ENCODE assay signal across 8 cellular contexts in genomic region chr19:47600246-47601179, GRCh38. TPM values are rescaled to one million over a fixed set of nuclear protein-coding genes. Genes with fewer than 3 reads are reported as not detected.
DNase-seq lines count a peak whose midpoint lies in the region; ATAC-seq, FAIRE-seq and TF ChIP-seq lines count a peak whose summit lies in the region.

No MANE protein-coding gene starts in this region.

- H3K9me3 ChIP-seq in HepG2 (ENCODE audit: low read length): no peaks in the 10 kb centered on the region

- in situ Hi-C loops in HepG2 (cut with HindIII; ENCODE audit: extremely low pct_ligation_motif_present, low pct_unique_long_range_greater_than_20kb): loop anchor here (10.0 kb wide), 1 partner anchor 94 kb away; no protein-coding TSS in a partner anchor

- 0 out of 5 replicates have a peak, but pooled peaks cover 1 to 12% of the 10 kb centered on the region in 2 experiments for H3K27me3 ChIP-seq in HepG2 (ENCODE audit: control insufficient read depth in 1 of 2, insufficient read depth in 2 of 2, low read length in 2 of 2)

- peaks cover 40% of the 10 kb centered on the region for H3K4me1 ChIP-seq in HepG2 (ENCODE audit: insufficient read depth, low read length)

- peak overlapping the region; percentile 83 for H3K4me2 ChIP-seq in HepG2 (ENCODE audit: low read depth, low read length)

- 0 out of 2 replicates have a peak, but pooled peaks have one; percentile 38 for TF ChIP-seq RAD21 in HepG2 (CRISPR knock-in tag; IDR thresholded peaks at IDR 0.05)

- intact Hi-C loops in CD14-positive monocyte (cut with micrococcal nuclease): loop anchor here (1.0 kb wide), 3 partner anchors 8 to 85 kb away; partner anchors contain the start of genes BICRA (in 1 of the 2) and NAPA (in 1 of the 2)
- intact Hi-C loops in HepG2 (cut with micrococcal nuclease; ENCODE audit: unreplicated experiment): no loop called here

- H3K4me3 Mint-ChIP-seq in CD14-positive monocyte: peak overlapping the region; percentile 79 to 88

- no peaks in the 10 kb centered on the region for H3K36me3 Mint-ChIP-seq in CD14-positive monocyte

- 4% methylated on average over 33 of the region's 77 CpGs for WGBS in HepG2 (ENCODE audit: low lambda C conversion rate)

- no peaks in the 10 kb centered on the region for H4K20me1 ChIP-seq in HepG2 (ENCODE audit: insufficient read depth, low read length)

- peaks cover 64% of the 10 kb centered on the region for H3K4me1 Mint-ChIP-seq in CD14-positive monocyte

- CTCF ChIA-PET in HepG2 (lab: Yijun Ruan, JAX; ENCODE audit: low intra/inter-chr PET ratio, low total read pairs): no interaction called here

- peak overlapping the region; percentile 65 to 77 (median 68) for H3K4me3 ChIP-seq in HepG2 (replicated peaks in 1 of 3; ENCODE audit: insufficient read depth in 1 of 3, low read depth in 2 of 3, low read length in 3 of 3)

- TF ChIP-seq POLR2A in HepG2 (IDR thresholded peaks at IDR 0.05; ENCODE audit: insufficient read depth in 1 of 2, low read depth in 2 of 2, low read length in 2 of 2): peak; percentile 71 to 82

- H3K79me2 ChIP-seq in HepG2 (ENCODE audit: insufficient read depth, low read length): no peaks in the 10 kb centered on the region

- no peaks in the 10 kb centered on the region for H3K36me3 ChIP-seq in HepG2 (replicated peaks in 1 of 2; ENCODE audit: control insufficient read depth in 1 of 2, insufficient read depth in 2 of 2, low read length in 2 of 2)

- DNase-seq in CD14-positive monocyte (ENCODE audit: low spot score) (peak; percentile 99), NCI-H748 (lab: John Stamatoyannopoulos, UW; ENCODE audit: unreplicated experiment) (peak; percentile 100), dermis blood vessel endothelial cell (peak; percentile 99), HepG2 (ENCODE audit: low spot score) (peak; percentile 97)
- DNase-seq in activated CD4-positive, alpha-beta T cell treated with anti-CD3 and anti-CD28 coated beads, Interleukin-2, amount 50 U/mL, for 24 hours (ENCODE audit: low read depth in 1 of 2, low spot score in 1 of 2): peak; percentile 93 to 99
- peak; percentile 98 to 99 for DNase-seq in stimulated activated CD4-positive, alpha-beta T cell treated with anti-CD3 and anti-CD28 coated beads, Interleukin-2, amount 100 ng/mL, for 48 hours

- FAIRE-seq in HepG2 (lab: Jason Lieb, UNC): peak; percentile 94

- peak; percentile 96 for ATAC-seq in GM19395 (IDR thresholded peaks at IDR 0.05; ENCODE audit: unreplicated experiment)
- ATAC-seq in HG03558 (IDR thresholded peaks at IDR 0.05; ENCODE audit: extremely low read depth, unreplicated experiment): peak; percentile 87
- ATAC-seq in HepG2: peak; percentile 92

- H2AFZ ChIP-seq in HepG2 (ENCODE audit: low read length): peak overlapping the region; percentile 43

- peak overlapping the region; percentile 75 for H3K27ac ChIP-seq in HepG2 (ENCODE audit: extremely low read length, insufficient read depth, low read length)

- BruUV-seq in HepG2 (replicated peaks; lab: Mats Ljungman, UMichigan): TSS peak; percentile 93

- peak overlapping the region; percentile 79 to 96 (median 90) for H3K27ac Mint-ChIP-seq in CD14-positive monocyte

- peaks cover 1 to 20% (median 19%) of the 10 kb centered on the region in 3 donors for H3K27me3 Mint-ChIP-seq in CD14-positive monocyte (ENCODE audit: low read depth in 3 of 3)

- peak overlapping the region; percentile 66 for H3K9ac ChIP-seq in HepG2 (ENCODE audit: insufficient read depth, low read depth, low read length)

- POLR2A ChIA-PET in HepG2 (lab: Yijun Ruan, JAX): interaction anchor here (1.0 to 2.9 kb wide), 4 partner anchors 8 to 80 kb away, joined by 3 to 25 read pairs (median 10); partner anchors contain the start of gene BICRA

- H3K9me3 Mint-ChIP-seq in CD14-positive monocyte: peaks cover 0 to 4% (median 0%) of the 10 kb centered on the region in 7 donors

- TF ChIP-seq EP300 in HepG2 (IDR thresholded peaks at IDR 0.05; ENCODE audit: low read depth in 2 of 2, low read length in 2 of 2): no peak
- no peak for TF ChIP-seq EP300 in HepG2 (CRISPR knock-in tag; IDR thresholded peaks at IDR 0.05; ENCODE audit: borderline replicate concordance)

- no peak for TF ChIP-seq CTCF in CD14-positive monocyte (IDR thresholded peaks at IDR 0.05)
- no peak; the same call in 1 of the 2 replicates for TF ChIP-seq CTCF in HepG2 (CRISPR knock-in tag; IDR thresholded peaks at IDR 0.05)

TF ChIP-seq in HepG2, 621 proteins besides CTCF, POLR2A, EP300 and RAD21 (continues in another document):
- TF ChIP-seq POLR2AphosphoS5 (IDR thresholded peaks at IDR 0.05; ENCODE audit: low read depth, low read length) (peak; percentile 55), SP2 (CRISPR knock-in tag; IDR thresholded peaks at IDR 0.05) (peak; percentile 86), ZFP62 (CRISPR knock-in tag; IDR thresholded peaks at IDR 0.05) (no peak), ARNT2 (CRISPR knock-in tag; IDR thresholded peaks at IDR 0.05; ENCODE audit: low read depth) (peak; percentile 92), ZNF335 (CRISPR knock-in tag; IDR thresholded peaks at IDR 0.05) (peak; percentile 99), CCAR2 (optimal IDR thresholded peaks at IDR 0.05; ENCODE audit: low read depth, low read length) (no peak), FOXA3 (CRISPR knock-in tag; IDR thresholded peaks at IDR 0.05) (peak; percentile 60), ZNF7 (CRISPR knock-in tag; IDR thresholded peaks at IDR 0.05) (no peak), ZMYM3 (CRISPR knock-in tag; IDR thresholded peaks at IDR 0.05) (no peak), ZNF224 (CRISPR knock-in tag; IDR thresholded peaks at IDR 0.05) (peak; percentile 72; the same call in 1 of the 2 replicates)
- TF ChIP-seq, protein P1, sequence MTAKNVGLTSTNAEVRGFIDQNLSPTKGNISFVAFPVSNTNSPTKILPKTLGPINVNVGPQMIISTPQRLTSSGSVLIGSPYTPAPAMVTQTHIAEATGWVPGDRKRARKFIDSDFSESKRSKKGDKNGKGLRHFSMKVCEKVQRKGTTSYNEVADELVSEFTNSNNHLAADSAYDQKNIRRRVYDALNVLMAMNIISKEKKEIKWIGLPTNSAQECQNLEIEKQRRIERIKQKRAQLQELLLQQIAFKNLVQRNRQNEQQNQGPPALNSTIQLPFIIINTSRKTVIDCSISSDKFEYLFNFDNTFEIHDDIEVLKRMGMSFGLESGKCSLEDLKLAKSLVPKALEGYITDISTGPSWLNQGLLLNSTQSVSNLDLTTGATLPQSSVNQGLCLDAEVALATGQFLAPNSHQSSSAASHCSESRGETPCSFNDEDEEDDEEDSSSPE (CRISPR knock-in tag; IDR thresholded peaks at IDR 0.05): peak; percentile 91

RNA-seq across cellular contexts. Expression of gene BICRA, which starts 8.4 kb away (rescaled TPM):
- polyA plus RNA-seq in CD14-positive monocyte: under 1 TPM in 1 of 2 donors, not detected in 1; 0.08 TPM
- total RNA-seq in dermis blood vessel endothelial cell: 12.2 and 12.9 TPM in 2 replicates
- 0.71 and 1.6 TPM in 2 replicates for total RNA-seq in HepG2 (2016; rRNA removed; fragmentation: Illumina TruSeq; extraction: Trizol)
- total RNA-seq in HepG2 (2016; cell fraction: cytosol; rRNA removed; fragmentation: Illumina TruSeq; extraction: Trizol; ENCODE audit: low read depth): 0.53 and 1.5 TPM in 2 replicates
- total RNA-seq in HepG2 (2016; cell fraction: insoluble cytoplasmic fraction; rRNA removed; fragmentation: Illumina TruSeq; extraction: Trizol): 0.74 and 2.4 TPM in 2 replicates
- total RNA-seq in HepG2 (2016; cell fraction: membrane; rRNA removed; fragmentation: Illumina TruSeq; extraction: Trizol): 1.6 and 3.0 TPM in 2 replicates
- total RNA-seq in HepG2 (2016; cell fraction: nucleus; rRNA removed; fragmentation: Illumina TruSeq; extraction: Trizol): 1.6 and 2.1 TPM in 2 replicates
- polyA plus RNA-seq in HepG2 (2011; rRNA removed): 0.55 and 0.56 TPM in 2 replicates
- polyA plus RNA-seq in HepG2 (2011; cell fraction: cytosol; rRNA removed): 0.27 and 0.38 TPM in 2 replicates
- polyA plus RNA-seq in HepG2 (2011; cell fraction: nucleus; rRNA removed): 3.6 and 3.7 TPM in 2 replicates
- 2.4 and 4.0 TPM in 2 replicates for polyA plus RNA-seq in HepG2 (2012)
- 0.26 and 0.28 TPM in 2 replicates for polyA plus RNA-seq in HepG2 (2016; cell fraction: cytosol; fragmentation: Illumina TruSeq; extraction: Trizol; ENCODE audit: low read depth)
- polyA plus RNA-seq in HepG2 (2016; cell fraction: insoluble cytoplasmic fraction; fragmentation: Illumina TruSeq; extraction: Trizol; ENCODE audit: low read depth): 2.0 and 2.8 TPM in 2 replicates
- polyA plus RNA-seq in HepG2 (2016; cell fraction: membrane; fragmentation: Illumina TruSeq; extraction: Trizol; ENCODE audit: low read depth): 0.53 and 0.64 TPM in 2 replicates
- polyA plus RNA-seq in HepG2 (2016; cell fraction: nucleus; fragmentation: Illumina TruSeq; extraction: Trizol; ENCODE audit: insufficient read depth, low read depth): 10.6 and 11.0 TPM in 2 replicates
- polyA minus RNA-seq in HepG2 (2011; rRNA and poly(A)+ RNA removed; ENCODE audit: low replicate concordance): 3.3 and 3.8 TPM in 2 replicates
- 1.1 and 1.7 TPM in 2 replicates for polyA minus RNA-seq in HepG2 (2011; cell fraction: cytosol; rRNA and poly(A)+ RNA removed)
- 4.5 and 4.6 TPM in 2 replicates for polyA minus RNA-seq in HepG2 (2011; cell fraction: nucleus; rRNA and poly(A)+ RNA removed)

RNA-seq across cellular contexts. Expression of gene ZNF541, which starts 27.6 kb away (rescaled TPM):
- polyA plus RNA-seq in CD14-positive monocyte: not detected
- total RNA-seq in dermis blood vessel endothelial cell: 0.33 and 1.2 TPM in 2 replicates
- 0.04 TPM in 1 of 2 replicates, not detected in the other for total RNA-seq in HepG2 (2016; rRNA removed; fragmentation: Illumina TruSeq; extraction: Trizol)
- not detected in 2 replicates for total RNA-seq in HepG2 (2016; cell fraction: cytosol; rRNA removed; fragmentation: Illumina TruSeq; extraction: Trizol; ENCODE audit: low read depth)
- total RNA-seq in HepG2 (2016; cell fraction: insoluble cytoplasmic fraction; rRNA removed; fragmentation: Illumina TruSeq; extraction: Trizol): not detected in 2 replicates
- total RNA-seq in HepG2 (2016; cell fraction: membrane; rRNA removed; fragmentation: Illumina TruSeq; extraction: Trizol): 0.09 TPM in 1 of 2 replicates, not detected in the other
- total RNA-seq in HepG2 (2016; cell fraction: nucleus; rRNA removed; fragmentation: Illumina TruSeq; extraction: Trizol): not detected in 2 replicates
- polyA plus RNA-seq in HepG2 (2011; rRNA removed): 0.03 and 0.08 TPM in 2 replicates
- 0.07 and 0.08 TPM in 2 replicates for polyA plus RNA-seq in HepG2 (2011; cell fraction: cytosol; rRNA removed)
- polyA plus RNA-seq in HepG2 (2011; cell fraction: nucleus; rRNA removed): not detected in 2 replicates
- polyA plus RNA-seq in HepG2 (2012): 0.17 TPM in 1 of 2 replicates, not detected in the other
- polyA plus RNA-seq in HepG2 (2016; cell fraction: cytosol; fragmentation: Illumina TruSeq; extraction: Trizol; ENCODE audit: low read depth): 0.05 TPM in 1 of 2 replicates, not detected in the other
- polyA plus RNA-seq in HepG2 (2016; cell fraction: insoluble cytoplasmic fraction; fragmentation: Illumina TruSeq; extraction: Trizol; ENCODE audit: low read depth): not detected in 2 replicates
- not detected in 2 replicates for polyA plus RNA-seq in HepG2 (2016; cell fraction: membrane; fragmentation: Illumina TruSeq; extraction: Trizol; ENCODE audit: low read depth)
- polyA plus RNA-seq in HepG2 (2016; cell fraction: nucleus; fragmentation: Illumina TruSeq; extraction: Trizol; ENCODE audit: insufficient read depth, low read depth): not detected in 2 replicates
- not detected in 2 replicates for polyA minus RNA-seq in HepG2 (2011; rRNA and poly(A)+ RNA removed; ENCODE audit: low replicate concordance)
- not detected in 2 replicates for polyA minus RNA-seq in HepG2 (2011; cell fraction: cytosol; rRNA and poly(A)+ RNA removed)
- polyA minus RNA-seq in HepG2 (2011; cell fraction: nucleus; rRNA and poly(A)+ RNA removed): not detected in 2 replicates

Comparison
In these comparisons a context has a peak if more than half of its experiments do, and no peak if none do; other contexts are left out.
1. Peak in every context shown above with its lines: DNase-seq, ATAC-seq, H3K4me3 ChIP-seq and H3K27ac ChIP-seq.